ENCODE assay signal across 15 cellular contexts in the genomic region with DNA sequence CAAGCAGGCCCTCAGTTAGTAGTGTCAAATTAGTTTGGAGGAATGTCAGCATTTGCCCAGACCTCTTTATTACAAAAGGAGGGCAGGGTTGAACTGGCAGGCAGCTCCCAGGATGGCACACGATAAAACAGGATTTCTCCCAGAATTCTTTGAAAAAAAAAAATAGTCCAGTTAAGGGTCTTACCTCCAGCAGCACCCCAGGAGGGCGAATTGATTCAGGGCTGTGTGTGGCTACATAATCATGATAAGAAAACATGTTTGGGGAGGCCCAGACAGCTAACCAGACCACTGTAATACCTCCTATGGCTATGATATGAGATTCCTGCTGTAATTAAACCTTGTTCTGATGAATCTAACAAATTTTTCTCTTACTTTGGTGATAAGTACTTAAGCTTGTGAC.
"Had no signal": no experiment of that assay in that cellular context is flagged by ENCODE, and none has a peak within 500 bp of the region (broad histone marks: within the 10 kb centered on the region; RNA-seq: fewer than 3 reads in every experiment).

No MANE protein-coding gene starts in this region.

- H3K4me3 ChIP-seq: prostate gland, skin epidermis, transverse colon had no signal

- H3K4me1 ChIP-seq: prostate gland, transverse colon had no signal

- H3K9me3 ChIP-seq: prostate gland, transverse colon had no signal

- DNase-seq: activated CD4-positive, alpha-beta T cell treated with anti-CD3 and anti-CD28 coated beads, Interleukin-2, amount 50 U/mL, for 48 hours; activated effector memory CD4-positive, alpha-beta T cell treated with Interleukin-2 at 50 U/mL for 16 hours; activated T-cell treated with anti-CD3 and anti-CD28 coated beads, Interleukin-2, amount 50 U/mL, for 24 hours; amygdala; cortex of kidney; effector CD4-positive, alpha-beta T cell; foreskin melanocyte; right cardiac atrium; stimulated activated CD4-positive, alpha-beta T cell treated with anti-CD3 and anti-CD28 coated beads, Interleukin-15, amount 100 ng/mL, for 24 hours; stimulated activated CD4-positive, alpha-beta T cell treated with anti-CD3 and anti-CD28 coated beads, Interleukin-4, amount 100 ng/mL, for 1 hour; stimulated activated naive CD4-positive, alpha-beta T cell treated with Interleukin-2 at 50 U/mL for 16 hours; substantia nigra; transverse colon had no signal

- H3K27me3 ChIP-seq: transverse colon had no signal

- H3K27ac ChIP-seq: prostate gland, skin epidermis, transverse colon had no signal

- ATAC-seq: right cardiac atrium had no signal

- H3K36me3 ChIP-seq: prostate gland, transverse colon had no signal
